Comparison of ENCODE assay signal across 12 cellular contexts in genomic region chr19:52936151-52936957, GRCh38. TPM values are rescaled to one million over a fixed set of nuclear protein-coding genes. Genes with fewer than 3 reads are reported as not detected.
A peak's percentile ranks its signal among the peaks of the same experiment; 100 is the strongest.
DNase-seq lines count a peak whose midpoint lies in the region; ATAC-seq and TF ChIP-seq lines count a peak whose summit lies in the region.
"Had no signal": no experiment of that assay in that cellular context is flagged by ENCODE, and none has a peak within 500 bp of the region (broad histone marks: within the 10 kb centered on the region; RNA-seq: fewer than 3 reads in every experiment).

No MANE protein-coding gene starts in this region.

- peak overlapping the region in 6 of 7 donors; percentile 12 to 73 (median 56) for H3K27ac Mint-ChIP-seq in CD14-positive monocyte
- peak overlapping the region; percentile 75 for H3K27ac Mint-ChIP-seq in central memory CD8-positive, alpha-beta T cell (ENCODE audit: low read depth)

- H3K27me3 Mint-ChIP-seq in CD14-positive monocyte (ENCODE audit: low read depth in 3 of 3), result peaks cover 0 to 4% (median 1%) of the 10 kb centered on the region in 3 donors
- H3K27me3 Mint-ChIP-seq in central memory CD8-positive, alpha-beta T cell, result no peaks in the 10 kb centered on the region

- H3K9me3 Mint-ChIP-seq in CD14-positive monocyte, result peaks cover 0 to 36% (median 19%) of the 10 kb centered on the region in 7 donors
- H3K9me3 Mint-ChIP-seq in central memory CD8-positive, alpha-beta T cell, result no peaks in the 10 kb centered on the region

- TF ChIP-seq CTCF in CD14-positive monocyte (IDR thresholded peaks at IDR 0.05), result no peak

- ATAC-seq in central memory CD8-positive, alpha-beta T cell (replicated peaks; ENCODE audit: extremely low read depth, poor library complexity, severe bottlenecking), result no peak
- ATAC-seq in GM18858 (IDR thresholded peaks at IDR 0.05; ENCODE audit: unreplicated experiment), result no peak
- ATAC-seq: Panc1 had no signal

- peaks cover 49% of the 10 kb centered on the region for H3K4me1 Mint-ChIP-seq in CD14-positive monocyte
- peaks cover 28% of the 10 kb centered on the region for H3K4me1 Mint-ChIP-seq in central memory CD8-positive, alpha-beta T cell

- no peak for DNase-seq in CD14-positive monocyte (ENCODE audit: low spot score)
- peak; percentile 41 for DNase-seq in KG1 (lab: John Stamatoyannopoulos, UW)
- no peak for DNase-seq in central memory CD8-positive, alpha-beta T cell (ENCODE audit: low spot score in 2 of 2)
- peak; percentile 70 for DNase-seq in mucosa of gallbladder (ENCODE audit: low spot score)
- DNase-seq in iPS-NIHi11 (ENCODE audit: low spot score), result no peak
- no peak for DNase-seq in NCI-H2029 treated with DMSO at 0.1 percent for 48 hours (lab: John Stamatoyannopoulos, UW)
- no peak for DNase-seq in cerebellar nuclear complex (lab: John Stamatoyannopoulos, UW)
- DNase-seq: activated CD8-positive, alpha-beta memory T cell treated with anti-CD3 and anti-CD28 coated beads, Interleukin-2, amount 50 U/mL, for 48 hours; BE2C; T-helper 9 cell had no signal

- H3K4me3 Mint-ChIP-seq in CD14-positive monocyte, result no peak overlapping the region
- no peak overlapping the region for H3K4me3 Mint-ChIP-seq in central memory CD8-positive, alpha-beta T cell

- intact Hi-C loops in CD14-positive monocyte (cut with micrococcal nuclease), result no loop called here

- H3K36me3 Mint-ChIP-seq in CD14-positive monocyte, result peaks cover 6 to 45% of the 10 kb centered on the region in 2 donors
- no peaks in the 10 kb centered on the region for H3K36me3 Mint-ChIP-seq in central memory CD8-positive, alpha-beta T cell (ENCODE audit: insufficient read depth)

RNA-seq across cellular contexts. Expression of gene ZNF888, which starts 13.1 kb away (rescaled TPM):
- 1 to 10 TPM in 1 of 2 donors, under 1 TPM in 1; 0.71 to 1.4 TPM for polyA plus RNA-seq in CD14-positive monocyte
- 39.0 TPM for total RNA-seq in mucosa of gallbladder

RNA-seq across cellular contexts. Expression of gene ZNF816, which starts 26.3 kb away (rescaled TPM):
- polyA plus RNA-seq in CD14-positive monocyte, result 1 to 10 TPM; 2.0 to 4.3 TPM
- total RNA-seq in mucosa of gallbladder, result 26.8 TPM

RNA-seq across cellular contexts. Expression of gene ZNF320, which starts 38.9 kb away (rescaled TPM):
- 1 to 10 TPM; 1.6 to 4.4 TPM for polyA plus RNA-seq in CD14-positive monocyte
- total RNA-seq in mucosa of gallbladder, result 39.9 TPM

Comparison
In these comparisons a context has a peak if more than half of its experiments do, and no peak if none do; other contexts are left out.
1. DNase-seq: peak in KG1 (single experiment) and mucosa of gallbladder (single experiment); none in CD14-positive monocyte (single experiment), central memory CD8-positive, alpha-beta T cell (0 of 2), iPS-NIHi11 (single experiment), NCI-H2029 treated with DMSO at 0.1 percent for 48 hours (single experiment) and cerebellar nuclear complex (0 of 2).